Comparison of ENCODE assay signal across 10 cellular contexts in genomic region chr14:90658541-90658967, GRCh38.
DNase-seq lines count a peak whose midpoint lies in the region; ATAC-seq and TF ChIP-seq lines count a peak whose summit lies in the region.
"Had no signal": no experiment of that assay in that cellular context is flagged by ENCODE, and none has a peak within 500 bp of the region (broad histone marks: within the 10 kb centered on the region; RNA-seq: fewer than 3 reads in every experiment).

No MANE protein-coding gene starts in this region.

- TF ChIP-seq POLR2A in thyroid gland (IDR thresholded peaks at IDR 0.05): no peak

- no peak overlapping the region for H3K27ac Mint-ChIP-seq in activated B cell treated with CpG ODN at 0.5 μM for 24 hours

- no peak overlapping the region for H3K4me3 Mint-ChIP-seq in activated B cell treated with CpG ODN at 0.5 μM for 24 hours

- intact Hi-C loops in activated B cell treated with CpG ODN at 0.5 μM for 24 hours (cut with micrococcal nuclease): no loop called here
- intact Hi-C loops in thyroid gland (cut with DNase I): no loop called here

- no peaks in the 10 kb centered on the region for H3K27me3 Mint-ChIP-seq in activated B cell treated with CpG ODN at 0.5 μM for 24 hours

- no peaks in the 10 kb centered on the region for H3K9me3 ChIP-seq in thyroid gland
- H3K9me3 ChIP-seq: Peyer's patch, stomach had no signal

- no peak for TF ChIP-seq CTCF in activated B cell treated with CpG ODN at 0.5 μM for 24 hours (IDR thresholded peaks at IDR 0.05)
- TF ChIP-seq CTCF in thyroid gland (IDR thresholded peaks at IDR 0.05): no peak

- WGBS in thyroid gland, 2 donors: 79 to 90% methylated on average over 8 of the region's 8 CpGs

- H3K4me1 Mint-ChIP-seq in activated B cell treated with CpG ODN at 0.5 μM for 24 hours: peaks cover 7% of the 10 kb centered on the region

- H3K27me3 ChIP-seq in thyroid gland: no peaks in the 10 kb centered on the region
- H3K27me3 ChIP-seq: Peyer's patch, stomach had no signal

- CTCF ChIA-PET in activated B cell treated with CpG ODN at 0.5 μM for 24 hours (lab: Charles Lee): no interaction called here

- H3K9me3 Mint-ChIP-seq in activated B cell treated with CpG ODN at 0.5 μM for 24 hours: no peaks in the 10 kb centered on the region

- H3K27ac ChIP-seq in thyroid gland: no peak overlapping the region
- H3K27ac ChIP-seq: Peyer's patch had no signal

- DNase-seq in GM03348 (ENCODE audit: low spot score): peak; percentile 57
- peak; percentile 28 for DNase-seq in Jurkat, Clone E6-1 (ENCODE audit: low read depth, low spot score)
- DNase-seq in activated B cell treated with CpG ODN at 0.5 μM for 24 hours: no peak
- DNase-seq in myocyte (ENCODE audit: low read depth): peak; percentile 58
- DNase-seq in HT-29 (ENCODE audit: low spot score): no peak
- no peak for DNase-seq in cerebellum (ENCODE audit: low spot score)
- DNase-seq in germinal center (ENCODE audit: low spot score): no peak
- DNase-seq in thyroid gland: no peak
- DNase-seq: Peyer's patch, stomach had no signal

- H3K36me3 Mint-ChIP-seq in activated B cell treated with CpG ODN at 0.5 μM for 24 hours (ENCODE audit: low read depth): no peaks in the 10 kb centered on the region

- H3K36me3 ChIP-seq in thyroid gland: no peaks in the 10 kb centered on the region

- POLR2A ChIA-PET in activated B cell treated with CpG ODN at 0.5 μM for 24 hours (lab: Charles Lee): no interaction called here

- H3K4me3 ChIP-seq in Jurkat, Clone E6-1 (ENCODE audit: low read length): no peak overlapping the region
- no peak overlapping the region for H3K4me3 ChIP-seq in thyroid gland (replicated peaks in 1 of 3)
- H3K4me3 ChIP-seq: Peyer's patch, stomach had no signal

- ATAC-seq in activated B cell treated with CpG ODN at 0.5 μM for 24 hours (ENCODE audit: low read depth): peak; percentile 14

- peaks cover 32 to 37% of the 10 kb centered on the region in 2 donors for H3K4me1 ChIP-seq in thyroid gland

Comparison
In these comparisons a context has a peak if more than half of its experiments do, and no peak if none do; other contexts are left out.
1. DNase-seq: peak in GM03348 (single experiment), Jurkat, Clone E6-1 (single experiment) and myocyte (single experiment); none in activated B cell treated with CpG ODN at 0.5 μM for 24 hours (single experiment), HT-29 (single experiment), cerebellum (single experiment), germinal center (single experiment) and thyroid gland (0 of 2).